14 cellular contexts compared by ENCODE assay signal in the genomic region with DNA sequence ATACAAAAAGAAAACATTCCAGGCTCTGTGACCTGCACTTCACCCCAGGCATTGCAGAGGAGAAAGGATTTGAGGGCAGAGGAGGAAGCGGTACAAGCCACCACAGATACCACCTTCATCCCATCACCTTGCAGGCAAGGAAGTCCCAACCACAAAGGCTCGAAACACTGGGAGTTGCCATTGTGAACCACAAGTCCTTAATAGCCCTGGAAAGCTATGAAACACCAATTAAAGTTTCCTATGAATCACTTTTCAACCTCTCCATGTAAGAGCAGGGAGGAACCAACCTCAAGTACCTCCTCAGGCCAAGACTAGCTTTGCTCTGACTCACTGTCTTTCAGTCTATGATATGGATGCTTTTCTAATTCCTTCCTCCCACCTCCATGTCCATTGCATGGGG. TPM values are rescaled to one million over a fixed set of nuclear protein-coding genes. Genes with fewer than 3 reads are reported as not detected.
DNase-seq lines count a peak whose midpoint lies in the region; ATAC-seq and TF ChIP-seq lines count a peak whose summit lies in the region.
"Had no signal": no experiment of that assay in that cellular context is flagged by ENCODE, and none has a peak within 500 bp of the region (broad histone marks: within the 10 kb centered on the region; RNA-seq: fewer than 3 reads in every experiment).

No MANE protein-coding gene starts in this region.

- 0 out of 2 replicates have a peak, but pooled peaks cover 4% of the 10 kb centered on the region for H3K9me3 ChIP-seq in PC-9 (ENCODE audit: insufficient read depth, low read depth)
- H3K9me3 ChIP-seq: suprapubic skin had no signal

- H3F3A ChIP-seq in PC-9 (ENCODE audit: insufficient read depth, low read depth): peaks cover 14% of the 10 kb centered on the region; the same call in 1 of the 2 replicates

- CTCF ChIA-PET in PC-9 (lab: Charles Lee): no interaction called here

- peak; percentile 21 for DNase-seq in stimulated activated naive CD8-positive, alpha-beta T cell treated with anti-CD3 and anti-CD28 coated beads, Interleukin-15, Interleukin-2, amounts not matched to agents 100 U/mL and 50 U/mL, for 24 hours
- DNase-seq in stimulated activated naive CD8-positive, alpha-beta T cell treated with anti-CD3 and anti-CD28 coated beads, Interleukin-15, amount 100 ng/mL, for 72 hours: no peak
- DNase-seq in PC-9 (peak; percentile 9 to 95), epithelial cell of prostate (ENCODE audit: low read depth, low spot score) (peak; percentile 100), iPS-NIHi11 (ENCODE audit: low spot score) (no peak), NCI-H1092 (lab: John Stamatoyannopoulos, UW) (no peak), type B pancreatic cell (ENCODE audit: extremely low spot score, unreplicated experiment) (no peak)
- DNase-seq: activated CD4-positive, CD25-positive, alpha-beta regulatory T cell; DMS 273 treated with DMSO at 0.1 percent for 48 hours; right cardiac atrium had no signal

- BruUV-seq in PC-9 (replicated peaks; lab: Mats Ljungman, UMichigan): TSS peak; percentile 7

- no peak overlapping the region for H3K27ac Mint-ChIP-seq in stimulated activated naive CD8-positive, alpha-beta T cell treated with anti-CD3 and anti-CD28 coated beads, Interleukin-15, amount 100 ng/mL, for 72 hours
- H3K27ac Mint-ChIP-seq in type B pancreatic cell: no peak overlapping the region
- H3K27ac Mint-ChIP-seq: brain had no signal

- no peaks in the 10 kb centered on the region for H3K27me3 Mint-ChIP-seq in stimulated activated naive CD8-positive, alpha-beta T cell treated with anti-CD3 and anti-CD28 coated beads, Interleukin-15, amount 100 ng/mL, for 72 hours
- H3K27me3 Mint-ChIP-seq in type B pancreatic cell: no peaks in the 10 kb centered on the region
- H3K27me3 Mint-ChIP-seq: brain had no signal

- TF ChIP-seq CTCF in PC-9 (conservative IDR thresholded peaks at IDR 0.05) (no peak), type B pancreatic cell (conservative IDR thresholded peaks at IDR 0.05) (no peak)

- ATAC-seq in stimulated activated naive CD8-positive, alpha-beta T cell treated with anti-CD3 and anti-CD28 coated beads, Interleukin-15, Interleukin-2, amounts not matched to agents 100 U/mL and 50 U/mL, for 24 hours: peak; percentile 87
- ATAC-seq in stimulated activated naive CD8-positive, alpha-beta T cell treated with anti-CD3 and anti-CD28 coated beads, Interleukin-15, amount 100 ng/mL, for 72 hours: no peak
- no peak for ATAC-seq in GM19328 (IDR thresholded peaks at IDR 0.05; ENCODE audit: unreplicated experiment)
- ATAC-seq: right cardiac atrium had no signal

- H3K27me3 ChIP-seq in PC-9 (ENCODE audit: insufficient read depth, low read depth): no peaks in the 10 kb centered on the region
- H3K27me3 ChIP-seq: suprapubic skin had no signal

- H3K4me3 ChIP-seq in PC-9: no peak overlapping the region
- H3K4me3 ChIP-seq: suprapubic skin had no signal

- no peak overlapping the region for H2AFZ ChIP-seq in PC-9

- H3K4me1 ChIP-seq in PC-9 (replicated peaks; ENCODE audit: insufficient read depth): peaks cover 15% of the 10 kb centered on the region
- H3K4me1 ChIP-seq: suprapubic skin had no signal

- no peak overlapping the region for H3K4me3 Mint-ChIP-seq in stimulated activated naive CD8-positive, alpha-beta T cell treated with anti-CD3 and anti-CD28 coated beads, Interleukin-15, amount 100 ng/mL, for 72 hours
- H3K4me3 Mint-ChIP-seq in type B pancreatic cell: no peak overlapping the region
- H3K4me3 Mint-ChIP-seq: brain had no signal

- H3K27ac ChIP-seq in PC-9 (peak overlapping the region; percentile 64), epithelial cell of prostate (peak overlapping the region; percentile 99)
- H3K27ac ChIP-seq: KMS-11, suprapubic skin had no signal

- H3K9me3 Mint-ChIP-seq in stimulated activated naive CD8-positive, alpha-beta T cell treated with anti-CD3 and anti-CD28 coated beads, Interleukin-15, amount 100 ng/mL, for 72 hours: no peaks in the 10 kb centered on the region
- no peaks in the 10 kb centered on the region for H3K9me3 Mint-ChIP-seq in type B pancreatic cell
- H3K9me3 Mint-ChIP-seq: brain had no signal

- no peaks in the 10 kb centered on the region for H4K20me1 ChIP-seq in PC-9 (ENCODE audit: insufficient read depth)

- peak overlapping the region; percentile 51 for H3K4me2 ChIP-seq in PC-9
- H3K4me2 ChIP-seq: KMS-11 had no signal

- intact Hi-C loops in PC-9 (cut with micrococcal nuclease; ENCODE audit: unreplicated experiment): no loop called here

- H3K9me2 ChIP-seq in PC-9 (ENCODE audit: insufficient read depth): no peaks in the 10 kb centered on the region

- H3K36me3 Mint-ChIP-seq in type B pancreatic cell: peaks cover 3% of the 10 kb centered on the region

- peaks cover 53% of the 10 kb centered on the region for H3K79me2 ChIP-seq in PC-9 (ENCODE audit: low read depth)

- peaks cover 12% of the 10 kb centered on the region; the same call in 1 of the 2 replicates for H3K36me3 ChIP-seq in PC-9 (ENCODE audit: low read depth)
- H3K36me3 ChIP-seq: suprapubic skin had no signal

- peaks cover 46% of the 10 kb centered on the region for H3K4me1 Mint-ChIP-seq in stimulated activated naive CD8-positive, alpha-beta T cell treated with anti-CD3 and anti-CD28 coated beads, Interleukin-15, amount 100 ng/mL, for 72 hours
- no peaks in the 10 kb centered on the region for H3K4me1 Mint-ChIP-seq in type B pancreatic cell (ENCODE audit: unreplicated experiment)

- POLR2A ChIA-PET in PC-9 (lab: Charles Lee; ENCODE audit: unreplicated experiment): interaction anchor here (0.6 kb wide), 1 partner anchor 27 kb away, joined by 4 read pairs; no protein-coding TSS in a partner anchor

RNA-seq across cellular contexts. Expression of a gene that starts 27.0 kb away (rescaled TPM):
- total RNA-seq in PC-9 (2021) (21.4 and 25.0 TPM in 2 replicates), type B pancreatic cell (ENCODE audit: low replicate concordance) (14.9 and 27.4 TPM in 2 replicates)

Comparison
In these comparisons a context has a peak if more than half of its experiments do, and no peak if none do; other contexts are left out.
1. DNase-seq: peak in stimulated activated naive CD8-positive, alpha-beta T cell treated with anti-CD3 and anti-CD28 coated beads, Interleukin-15, Interleukin-2, amounts not matched to agents 100 U/mL and 50 U/mL, for 24 hours (single experiment), PC-9 (2 of 2) and epithelial cell of prostate (single experiment); none in stimulated activated naive CD8-positive, alpha-beta T cell treated with anti-CD3 and anti-CD28 coated beads, Interleukin-15, amount 100 ng/mL, for 72 hours (0 of 2), iPS-NIHi11 (single experiment), NCI-H1092 (single experiment) and type B pancreatic cell (single experiment).